ENCODE assay signal across 7 cellular contexts in the genomic region with DNA sequence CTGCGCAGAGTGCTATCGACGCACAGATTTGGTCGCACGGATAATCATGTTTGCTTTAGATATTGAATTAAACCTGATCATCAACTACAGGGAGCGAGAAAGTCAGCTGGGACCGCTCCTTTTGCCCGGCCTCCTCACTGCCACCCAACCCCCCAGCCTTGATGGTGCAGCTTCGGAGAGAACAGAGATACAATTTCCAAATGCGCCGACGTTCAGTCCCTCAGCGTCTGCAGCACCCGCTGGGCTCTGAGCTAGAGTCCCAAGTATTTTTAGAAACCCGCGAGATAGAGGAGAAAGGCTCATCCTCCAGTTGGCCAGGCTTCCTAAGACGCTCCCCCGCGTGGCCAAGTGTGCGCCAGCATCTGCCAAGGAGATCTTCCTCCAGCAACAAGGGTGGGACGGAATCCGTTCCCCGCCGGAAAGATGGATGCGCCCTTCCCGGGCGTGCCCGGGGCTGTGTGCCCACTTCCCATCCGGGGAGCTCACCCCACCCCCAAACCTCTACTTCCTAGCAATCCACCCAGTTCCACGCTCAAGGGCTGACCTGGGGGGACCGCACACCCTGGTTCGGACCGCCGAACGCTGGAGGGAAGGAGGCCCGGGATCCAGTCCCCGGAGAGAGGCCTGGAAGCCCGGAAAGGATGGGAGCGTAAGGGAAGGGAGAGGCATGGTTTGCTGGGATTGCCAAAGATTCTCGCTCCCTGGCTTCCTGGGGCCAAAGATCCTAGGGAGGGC. TPM values are rescaled to one million over a fixed set of nuclear protein-coding genes. Genes with fewer than 3 reads are reported as not detected.
DNase-seq lines count a peak whose midpoint lies in the region; ATAC-seq and TF ChIP-seq lines count a peak whose summit lies in the region.

No MANE protein-coding gene starts in this region.

- in situ Hi-C loops in transverse colon (cut with MboI; ENCODE audit: low pct_ligation_motif_present in 1 of 4, low pct_unique_long_range_greater_than_20kb in 1 of 4, low sequenced_read_pairs in 3 of 4), result loop anchor here (10.0 to 25.0 kb wide), 5 partner anchors 272 to 647 kb away; no protein-coding TSS in a partner anchor

- no peak overlapping the region for H2BK5ac ChIP-seq in trophoblast cell (ENCODE audit: low read depth, low read length, poor library complexity)

- no peak overlapping the region for H2AK5ac ChIP-seq in trophoblast cell (ENCODE audit: low read length)

- intact Hi-C loops in transverse colon (cut with DNase I; ENCODE audit: low total_unique reads), result loop anchor here (5.0 kb wide), 1 partner anchor 272 kb away; no protein-coding TSS in a partner anchor

- H3K36me3 ChIP-seq in skeletal muscle tissue (ENCODE audit: control insufficient read depth in 3 of 3, insufficient read depth in 3 of 3, low read length in 3 of 3), result no peaks in the 10 kb centered on the region
- H3K36me3 ChIP-seq in transverse colon, result no peaks in the 10 kb centered on the region
- H3K36me3 ChIP-seq in trophoblast cell (ENCODE audit: control insufficient read depth in 1 of 2, insufficient read depth in 2 of 2, low read length in 2 of 2), result no peaks in the 10 kb centered on the region

- no peaks in the 10 kb centered on the region for H3K36me3 Mint-ChIP-seq in T-cell

- 10% methylated on average over 39 of the region's 40 CpGs; no CpG with 5 or more reads in 1 of the 2 donors for WGBS in transverse colon (ENCODE audit: low coverage in 1 of 2), 2 donors
- WGBS in trophoblast cell (ENCODE audit: extremely low coverage, insufficient coverage, insufficient read length), result no CpG with 5 or more reads among the region's 40 CpGs

- no peak for TF ChIP-seq CTCF in GM10266 (IDR thresholded peaks at IDR 0.05; ENCODE audit: control insufficient read depth, insufficient read depth, low read depth, missing control alignments)
- TF ChIP-seq CTCF in transverse colon (IDR thresholded peaks at IDR 0.05), result no peak

- H3K4me3 Mint-ChIP-seq in T-cell, result peak overlapping the region; percentile 70 to 75 (median 72)

- H2AFZ ChIP-seq in trophoblast cell (ENCODE audit: insufficient read depth, low read length, poor library complexity), result no peak overlapping the region

- H3K4me3 ChIP-seq in skeletal muscle tissue (ENCODE audit: low read length in 3 of 3) (peak overlapping the region in 2 of 3 donors; percentile 14 to 61), transverse colon (peak overlapping the region in 1 of 4 donors; percentile 47), trophoblast cell (ENCODE audit: low read depth, low read length) (no peak overlapping the region)

- no peak overlapping the region for H3K14ac ChIP-seq in trophoblast cell (ENCODE audit: low read length)

- no peak overlapping the region for H4K8ac ChIP-seq in trophoblast cell (ENCODE audit: low read depth, low read length)

- TF ChIP-seq EP300 in transverse colon (IDR thresholded peaks at IDR 0.05; ENCODE audit: low read depth), result no peak

- H4K12ac ChIP-seq in trophoblast cell (ENCODE audit: low read depth, low read length), result no peak overlapping the region

- no peak overlapping the region for H3K9ac ChIP-seq in skeletal muscle tissue (ENCODE audit: low read depth in 1 of 3, low read length in 3 of 3)
- no peak overlapping the region for H3K9ac ChIP-seq in trophoblast cell (ENCODE audit: low read length)

- no peaks in the 10 kb centered on the region for H3K9me3 ChIP-seq in skeletal muscle tissue (ENCODE audit: control insufficient read depth in 3 of 3, low read length in 3 of 3)
- no peaks in the 10 kb centered on the region for H3K9me3 ChIP-seq in transverse colon
- H3K9me3 ChIP-seq in trophoblast cell (ENCODE audit: insufficient read depth, low read depth, low read length), result peaks cover 5% of the 10 kb centered on the region

- ATAC-seq in T-cell (replicated peaks in 1 of 4), result no peak

- CTCF ChIA-PET in T-cell (lab: Charles Lee) (interaction anchor here (0.6 to 1.2 kb wide), 2 partner anchors 274 to 868 kb away, joined by 3 read pairs; no protein-coding TSS in a partner anchor), HEK293T (lab: Yijun Ruan, JAX) (no interaction called here)

- H3K27ac ChIP-seq in skeletal muscle tissue (ENCODE audit: low read depth, low read length), result no peak overlapping the region
- no peak overlapping the region for H3K27ac ChIP-seq in transverse colon
- H3K27ac ChIP-seq in trophoblast cell (ENCODE audit: low read depth, low read length), result no peak overlapping the region

- POLR2A ChIA-PET in T-cell (lab: Charles Lee), result no interaction called here
- POLR2A ChIA-PET in HEK293T (lab: Yijun Ruan, JAX), result no interaction called here

- H3K4ac ChIP-seq in trophoblast cell (ENCODE audit: low read depth, low read length), result no peak overlapping the region

- H3K79me2 ChIP-seq in trophoblast cell (ENCODE audit: control insufficient read depth, insufficient read depth, low read length, poor library complexity), result no peaks in the 10 kb centered on the region

- peaks cover 44 to 59% (median 58%) of the 10 kb centered on the region in 3 donors for H3K4me1 Mint-ChIP-seq in T-cell

- no peak overlapping the region for H4K91ac ChIP-seq in trophoblast cell (ENCODE audit: low read depth, low read length)

- DNase-seq in GM10266 (ENCODE audit: extremely low spot score), result peak; percentile 41
- no peak for DNase-seq in T-cell
- DNase-seq in fibroblast of the conjunctiva (ENCODE audit: low read depth), result peak; percentile 6
- DNase-seq in transverse colon, result no peak
- DNase-seq in HEK293T (ENCODE audit: extremely low spot score), result no peak
- DNase-seq in trophoblast cell, result no peak

- H3K27me3 Mint-ChIP-seq in T-cell, result peaks cover 55 to 74% of the 10 kb centered on the region in 2 donors

- H3K9me3 Mint-ChIP-seq in T-cell, result no peaks in the 10 kb centered on the region

- no peak overlapping the region for H3K18ac ChIP-seq in trophoblast cell (ENCODE audit: low read length)

- peaks cover 89 to 92% (median 91%) of the 10 kb centered on the region in 3 donors for H3K27me3 ChIP-seq in skeletal muscle tissue (ENCODE audit: control insufficient read depth in 3 of 3, insufficient read depth in 3 of 3, low read length in 3 of 3)
- H3K27me3 ChIP-seq in transverse colon, result peaks cover 100% of the 10 kb centered on the region
- peaks cover 88% of the 10 kb centered on the region for H3K27me3 ChIP-seq in trophoblast cell (ENCODE audit: insufficient read depth, low read length)

- H3K4me1 ChIP-seq in skeletal muscle tissue (ENCODE audit: control insufficient read depth in 3 of 3, insufficient read depth in 3 of 3, low read length in 3 of 3) (peaks cover 32 to 52% (median 49%) of the 10 kb centered on the region in 3 donors), transverse colon (peaks cover 19 to 71% (median 55%) of the 10 kb centered on the region in 4 donors), trophoblast cell (ENCODE audit: control insufficient read depth in 1 of 2, insufficient read depth in 2 of 2, low read length in 2 of 2) (peaks cover 14% of the 10 kb centered on the region in 2 experiments)

- H3K79me1 ChIP-seq in trophoblast cell (ENCODE audit: low read length), result no peaks in the 10 kb centered on the region

- no peak overlapping the region for H3K27ac Mint-ChIP-seq in T-cell

- no peak overlapping the region for H2BK120ac ChIP-seq in trophoblast cell (ENCODE audit: insufficient read depth, low read length, poor library complexity)

- H2BK12ac ChIP-seq in trophoblast cell (ENCODE audit: low read length), result no peak overlapping the region

- H3K4me2 ChIP-seq in trophoblast cell (ENCODE audit: low read length), result no peak overlapping the region

- no peak overlapping the region for H3K23ac ChIP-seq in trophoblast cell (ENCODE audit: low read length)

- TF ChIP-seq POLR2A in transverse colon (IDR thresholded peaks at IDR 0.05), result no peak

TF ChIP-seq in HEK293T, 16 proteins besides CTCF, POLR2A, EP300 and RAD21:
- no peak for TF ChIP-seq ZNF384 (IDR thresholded peaks at IDR 0.05)
- TF ChIP-seq NFRKB (IDR thresholded peaks at IDR 0.05), result no peak
- TF ChIP-seq SP1 (IDR thresholded peaks at IDR 0.05), result no peak
- no peak for TF ChIP-seq BHLHE40 (IDR thresholded peaks at IDR 0.05; ENCODE audit: borderline replicate concordance)
- TF ChIP-seq LEF1 (IDR thresholded peaks at IDR 0.05; ENCODE audit: borderline replicate concordance), result no peak
- TF ChIP-seq ELF4 (IDR thresholded peaks at IDR 0.05), result no peak
- no peak for TF ChIP-seq CTBP1 (IDR thresholded peaks at IDR 0.05; ENCODE audit: borderline replicate concordance)
- TF ChIP-seq L3MBTL2 (conservative IDR thresholded peaks at IDR 0.05), result no peak
- no peak for TF ChIP-seq FOXA1 (IDR thresholded peaks at IDR 0.05)
- TF ChIP-seq, protein P1, sequence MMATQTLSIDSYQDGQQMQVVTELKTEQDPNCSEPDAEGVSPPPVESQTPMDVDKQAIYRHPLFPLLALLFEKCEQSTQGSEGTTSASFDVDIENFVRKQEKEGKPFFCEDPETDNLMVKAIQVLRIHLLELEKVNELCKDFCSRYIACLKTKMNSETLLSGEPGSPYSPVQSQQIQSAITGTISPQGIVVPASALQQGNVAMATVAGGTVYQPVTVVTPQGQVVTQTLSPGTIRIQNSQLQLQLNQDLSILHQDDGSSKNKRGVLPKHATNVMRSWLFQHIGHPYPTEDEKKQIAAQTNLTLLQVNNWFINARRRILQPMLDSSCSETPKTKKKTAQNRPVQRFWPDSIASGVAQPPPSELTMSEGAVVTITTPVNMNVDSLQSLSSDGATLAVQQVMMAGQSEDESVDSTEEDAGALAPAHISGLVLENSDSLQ (IDR thresholded peaks at IDR 0.05), result no peak
- no peak for TF ChIP-seq TARDBP (IDR thresholded peaks at IDR 0.05)
- no peak for TF ChIP-seq FOXK2 (IDR thresholded peaks at IDR 0.05)

RNA-seq across cellular contexts. Expression of a gene that starts 4.1 kb away (rescaled TPM):
- total RNA-seq in T-cell (not detected), skeletal muscle tissue (not detected), transverse colon (1 to 10 TPM in 1 of 4 donors, under 1 TPM in 2, not detected in 1; 0.60 to 2.2 (median 0.82) TPM)
- 0.01 TPM in 1 of 2 replicates, not detected in the other for polyA plus RNA-seq in trophoblast cell (2013)

Comparison
In these comparisons a context has a peak if more than half of its experiments do, and no peak if none do; other contexts are left out.
1. DNase-seq: peak in GM10266 (single experiment) and fibroblast of the conjunctiva (single experiment); none in T-cell (0 of 34), transverse colon (single experiment), HEK293T (single experiment) and trophoblast cell (0 of 2).